Comparison of ENCODE assay signal across 18 cellular contexts in genomic region chr5:9852686-9853085, GRCh38.
DNase-seq lines count a peak whose midpoint lies in the region; ATAC-seq and TF ChIP-seq lines count a peak whose summit lies in the region.
"Had no signal": no experiment of that assay in that cellular context is flagged by ENCODE, and none has a peak within 500 bp of the region (broad histone marks: within the 10 kb centered on the region; RNA-seq: fewer than 3 reads in every experiment).

No MANE protein-coding gene starts in this region.

- intact Hi-C loops in PC-3 (cut with micrococcal nuclease), result loop anchor here (10.0 kb wide), 1 partner anchor 58 kb away; no protein-coding TSS in a partner anchor

- no TSS peak for BruUV-seq in PC-3 (replicated peaks; lab: Mats Ljungman, UMichigan)

- POLR2A ChIA-PET in PC-3 (lab: Charles Lee; ENCODE audit: unreplicated experiment), result no interaction called here

- CTCF ChIA-PET in PC-3 (lab: Charles Lee), result no interaction called here

- H3F3A ChIP-seq in PC-3 (ENCODE audit: low read length, unreplicated experiment), result no peaks in the 10 kb centered on the region

- H3K9me2 ChIP-seq in PC-3 (replicated peaks; ENCODE audit: low read length), result no peaks in the 10 kb centered on the region

- no peaks in the 10 kb centered on the region for H3K79me2 ChIP-seq in PC-3 (ENCODE audit: low read length)

- H3K27me3 ChIP-seq in PC-3 (ENCODE audit: low read length), result 0 out of 2 replicates have a peak, but pooled peaks cover 5% of the 10 kb centered on the region

- H3K4me2 ChIP-seq in PC-3 (ENCODE audit: low read length), result no peak overlapping the region
- H3K4me2 ChIP-seq: GM23338 had no signal

- no peaks in the 10 kb centered on the region for H3K9me3 ChIP-seq in PC-3 (ENCODE audit: low read length)

- H2AFZ ChIP-seq in PC-3 (ENCODE audit: low read length), result no peak overlapping the region
- H2AFZ ChIP-seq: GM23338 had no signal

- TF ChIP-seq CTCF in PC-3 (conservative IDR thresholded peaks at IDR 0.05; ENCODE audit: low read depth, low read length), result no peak
- TF ChIP-seq CTCF in choroid plexus epithelial cell (conservative IDR thresholded peaks at IDR 0.05; ENCODE audit: low read depth, low read length), result no peak

- H3K36me3 ChIP-seq in PC-3 (ENCODE audit: low read depth, low read length), result no peaks in the 10 kb centered on the region

- no peak overlapping the region for H3K27ac ChIP-seq in PC-3 (ENCODE audit: low read length)

- no peak overlapping the region for H3K4me3 ChIP-seq in PC-3 (ENCODE audit: low read length)
- H3K4me3 ChIP-seq in choroid plexus epithelial cell (ENCODE audit: low read depth, low read length), result no peak overlapping the region
- H3K4me3 ChIP-seq: GM12878, GM23338 had no signal

- no peak overlapping the region for H3K9ac ChIP-seq in PC-3 (ENCODE audit: low read length)

- H3K4me1 ChIP-seq in PC-3 (ENCODE audit: insufficient read depth, low read length), result peaks cover 10% of the 10 kb centered on the region; the same call in 1 of the 2 replicates

- H4K20me1 ChIP-seq in PC-3 (ENCODE audit: low read length), result no peaks in the 10 kb centered on the region

- ATAC-seq in PC-3 (no peak), HG03280 (IDR thresholded peaks at IDR 0.05; ENCODE audit: unreplicated experiment) (no peak)
- ATAC-seq: GM12878, GM23338, HCT116, HepG2, Right ventricle myocardium inferior had no signal

- DNase-seq in ELR (ENCODE audit: low read depth), result peak; percentile 69
- peak; percentile 56 for DNase-seq in PC-3
- peak; percentile 40 for DNase-seq in choroid plexus epithelial cell (ENCODE audit: low read depth)
- peak; percentile 7 for DNase-seq in glomerular visceral epithelial cell (ENCODE audit: extremely low spot score)
- no peak for DNase-seq in DMS114 treated with DMSO at 0.1 percent for 48 hours (lab: John Stamatoyannopoulos, UW; ENCODE audit: unreplicated experiment)
- no peak for DNase-seq in epidermal melanocyte (ENCODE audit: insufficient read length, low spot score)
- DNase-seq in COLO668 (lab: John Stamatoyannopoulos, UW; ENCODE audit: unreplicated experiment), result no peak
- DNase-seq: C1 segment of cervical spinal cord; KG1; NCI-H1436; NCI-H2029; NK-92 treated with Interleukin-12 subunit alpha and Interleukin-12 subunit beta, amount 100 ng/mL, for 24 hours had no signal

Comparison
In these comparisons a context has a peak if more than half of its experiments do, and no peak if none do; other contexts are left out.
1. DNase-seq: peak in ELR (single experiment), PC-3 (single experiment), choroid plexus epithelial cell (single experiment) and glomerular visceral epithelial cell (single experiment); none in DMS114 treated with DMSO at 0.1 percent for 48 hours (single experiment), epidermal melanocyte (single experiment) and COLO668 (single experiment).